ENCODE assay signal across 6 cellular contexts in genomic region chr19:1250374-1251232, GRCh38.
A peak's percentile ranks its signal among the peaks of the same experiment; 100 is the strongest.
DNase-seq lines count a peak whose midpoint lies in the region; ATAC-seq lines count a peak whose summit lies in the region.

No MANE protein-coding gene starts in this region.

- H3K4me3 Mint-ChIP-seq in activated T-cell treated with anti-CD3 and anti-CD28 coated beads, Interleukin-2, amount 50 U/mL, for 24 hours = peak overlapping the region; percentile 93
- peak overlapping the region; percentile 94 for H3K4me3 Mint-ChIP-seq in stimulated activated naive CD8-positive, alpha-beta T cell treated with anti-CD3 and anti-CD28 coated beads, Interleukin-15, Interleukin-2, amounts not matched to agents 100 ng/mL and 50 ng/mL, for 24 hours

- H3K27me3 Mint-ChIP-seq in activated T-cell treated with anti-CD3 and anti-CD28 coated beads, Interleukin-2, amount 50 U/mL, for 24 hours = no peaks in the 10 kb centered on the region
- H3K27me3 Mint-ChIP-seq in stimulated activated naive CD8-positive, alpha-beta T cell treated with anti-CD3 and anti-CD28 coated beads, Interleukin-15, Interleukin-2, amounts not matched to agents 100 ng/mL and 50 ng/mL, for 24 hours = no peaks in the 10 kb centered on the region

- H3K9me3 Mint-ChIP-seq in activated T-cell treated with anti-CD3 and anti-CD28 coated beads, Interleukin-2, amount 50 U/mL, for 24 hours = no peaks in the 10 kb centered on the region
- H3K9me3 Mint-ChIP-seq in stimulated activated naive CD8-positive, alpha-beta T cell treated with anti-CD3 and anti-CD28 coated beads, Interleukin-15, Interleukin-2, amounts not matched to agents 100 ng/mL and 50 ng/mL, for 24 hours = no peaks in the 10 kb centered on the region

- peak; percentile 54 for DNase-seq in stimulated activated CD8-positive, alpha-beta memory T cell treated with anti-CD3 and anti-CD28 coated beads, Interleukin-12 subunit alpha, Interleukin-12 subunit beta, amount 100 ng/mL, for 4 hours (ENCODE audit: low read depth)
- DNase-seq in stimulated activated CD8-positive, alpha-beta memory T cell treated with anti-CD3 and anti-CD28 coated beads, Interleukin-4, amount 100 ng/mL, for 48 hours = no peak
- peak; percentile 65 for DNase-seq in activated T-cell treated with anti-CD3 and anti-CD28 coated beads, Interleukin-2, amount 50 U/mL, for 24 hours
- peak; percentile 41 for DNase-seq in hepatic stellate cell (ENCODE audit: low spot score)

- peak overlapping the region; percentile 96 for H3K27ac Mint-ChIP-seq in activated T-cell treated with anti-CD3 and anti-CD28 coated beads, Interleukin-2, amount 50 U/mL, for 24 hours
- H3K27ac Mint-ChIP-seq in stimulated activated naive CD8-positive, alpha-beta T cell treated with anti-CD3 and anti-CD28 coated beads, Interleukin-15, Interleukin-2, amounts not matched to agents 100 ng/mL and 50 ng/mL, for 24 hours = peak overlapping the region; percentile 95

- no peak for ATAC-seq in GM18907 (IDR thresholded peaks at IDR 0.05; ENCODE audit: unreplicated experiment)

- H3K4me1 Mint-ChIP-seq in activated T-cell treated with anti-CD3 and anti-CD28 coated beads, Interleukin-2, amount 50 U/mL, for 24 hours (ENCODE audit: low read depth) = peaks cover 24% of the 10 kb centered on the region
- peaks cover 14% of the 10 kb centered on the region for H3K4me1 Mint-ChIP-seq in stimulated activated naive CD8-positive, alpha-beta T cell treated with anti-CD3 and anti-CD28 coated beads, Interleukin-15, Interleukin-2, amounts not matched to agents 100 ng/mL and 50 ng/mL, for 24 hours (ENCODE audit: low read depth)

- peaks cover 46% of the 10 kb centered on the region for H3K36me3 Mint-ChIP-seq in activated T-cell treated with anti-CD3 and anti-CD28 coated beads, Interleukin-2, amount 50 U/mL, for 24 hours (ENCODE audit: low read depth)
- peaks cover 28% of the 10 kb centered on the region for H3K36me3 Mint-ChIP-seq in stimulated activated naive CD8-positive, alpha-beta T cell treated with anti-CD3 and anti-CD28 coated beads, Interleukin-15, Interleukin-2, amounts not matched to agents 100 ng/mL and 50 ng/mL, for 24 hours (ENCODE audit: low read depth)
